Comparison of ENCODE assay signal across 33 cellular contexts in the genomic region with DNA sequence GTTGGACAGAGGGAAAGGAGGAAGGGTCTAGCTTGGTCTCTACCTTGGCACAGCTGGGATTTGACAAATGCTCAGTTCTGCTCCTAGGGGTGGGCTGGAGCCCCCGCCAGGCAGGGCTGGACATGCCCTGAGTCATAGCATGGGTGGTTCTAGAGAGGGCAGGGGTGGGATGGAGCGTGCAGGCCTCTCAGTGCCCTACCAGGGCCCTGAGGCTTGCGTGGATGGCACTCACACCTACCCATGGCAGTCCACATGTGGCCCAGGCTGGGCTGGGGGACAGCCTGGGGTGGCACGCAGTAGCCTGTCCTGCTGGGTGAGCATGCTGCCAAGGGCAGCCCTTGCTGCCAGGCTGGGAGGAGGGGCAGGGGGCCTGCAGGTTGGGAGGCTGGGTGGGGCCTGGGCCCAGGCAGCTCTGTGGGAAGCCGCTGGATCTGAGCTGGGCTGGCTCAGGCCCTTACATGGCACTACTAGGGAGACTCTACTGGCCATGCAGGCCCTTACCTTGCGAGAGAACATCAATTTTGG. TPM values are rescaled to one million over a fixed set of nuclear protein-coding genes. Genes with fewer than 3 reads are reported as not detected.
"Had no signal": no experiment of that assay in that cellular context is flagged by ENCODE, and none has a peak within 500 bp of the region (broad histone marks: within the 10 kb centered on the region; RNA-seq: fewer than 3 reads in every experiment).

No MANE protein-coding gene starts in this region.

- H3K9me3 Mint-ChIP-seq: dendritic cell treated with granulocyte-macrophage colony-stimulating factor and Interleukin-4, amounts not matched to agents 40 ng/mL and 50 ng/mL, for 4 days; endodermal cell; memory B cell; nephron progenitor cell; stimulated activated naive B cell treated with anti-CD40 and anti-IgM and Interleukin-4, amounts not matched to agents 10 μg/mL and 1 μg/mL and 100 μg/mL, for 72 hours had no signal

- H3K27ac Mint-ChIP-seq: dendritic cell treated with granulocyte-macrophage colony-stimulating factor and Interleukin-4, amounts not matched to agents 40 ng/mL and 50 ng/mL, for 4 days; endodermal cell; memory B cell; nephron progenitor cell; stimulated activated naive B cell treated with anti-CD40 and anti-IgM and Interleukin-4, amounts not matched to agents 10 μg/mL and 1 μg/mL and 100 μg/mL, for 72 hours had no signal

- H3K9me3 ChIP-seq: colonic mucosa, esophagus muscularis mucosa, gastroesophageal sphincter, heart left ventricle, neutrophil, pancreas, spleen, stomach, thyroid gland had no signal

- H3K4me1 Mint-ChIP-seq: endodermal cell; memory B cell; stimulated activated naive B cell treated with anti-CD40 and anti-IgM and Interleukin-4, amounts not matched to agents 10 μg/mL and 1 μg/mL and 100 μg/mL, for 72 hours had no signal

- H3K79me2 ChIP-seq: hepatocyte had no signal

- H3K4me3 ChIP-seq: colonic mucosa, esophagus muscularis mucosa, gastroesophageal sphincter, heart left ventricle, hepatocyte, lung, pancreas, spleen, stomach, thyroid gland had no signal

- H3K4me2 ChIP-seq: hepatocyte had no signal

- DNase-seq: colonic mucosa; effector CD8-positive, alpha-beta T cell; endodermal cell; foreskin keratinocyte; kidney; nephron progenitor cell; spleen; stimulated activated CD4-positive, alpha-beta T cell treated with anti-CD3 and anti-CD28 coated beads, Interleukin-4, amount 100 ng/mL, for 4 hours; stimulated activated naive B cell treated with anti-CD40 and anti-IgM and Interleukin-4, amounts not matched to agents 10 μg/mL and 1 μg/mL and 100 μg/mL, for 72 hours; stomach; thyroid gland; trophoblast cell had no signal

- H3K4me3 Mint-ChIP-seq: dendritic cell treated with granulocyte-macrophage colony-stimulating factor and Interleukin-4, amounts not matched to agents 40 ng/mL and 50 ng/mL, for 4 days; endodermal cell; memory B cell; nephron progenitor cell; stimulated activated naive B cell treated with anti-CD40 and anti-IgM and Interleukin-4, amounts not matched to agents 10 μg/mL and 1 μg/mL and 100 μg/mL, for 72 hours had no signal

- H2AFZ ChIP-seq: hepatocyte had no signal

- H3K27me3 Mint-ChIP-seq: dendritic cell treated with granulocyte-macrophage colony-stimulating factor and Interleukin-4, amounts not matched to agents 40 ng/mL and 50 ng/mL, for 4 days had no signal

- H3K27me3 ChIP-seq: colonic mucosa, foreskin keratinocyte, heart left ventricle, hepatocyte, neutrophil, pancreas, spleen, thyroid gland had no signal

- H3K27ac ChIP-seq: colonic mucosa, epithelial cell of prostate, esophagus muscularis mucosa, foreskin keratinocyte, gastroesophageal sphincter, heart left ventricle, hepatocyte, neutrophil, pancreas, spleen, stomach, thyroid gland had no signal

- H3K36me3 Mint-ChIP-seq: memory B cell; stimulated activated naive B cell treated with anti-CD40 and anti-IgM and Interleukin-4, amounts not matched to agents 10 μg/mL and 1 μg/mL and 100 μg/mL, for 72 hours had no signal

- H3K4me1 ChIP-seq: colonic mucosa, esophagus muscularis mucosa, foreskin keratinocyte, gastroesophageal sphincter, heart left ventricle, pancreas, spleen, stomach, thyroid gland had no signal

- H3K36me3 ChIP-seq: colonic mucosa, esophagus muscularis mucosa, gastroesophageal sphincter, heart left ventricle, pancreas, spleen, thyroid gland had no signal

- FAIRE-seq: kidney, pancreas had no signal

- ATAC-seq: foreskin keratinocyte; gastroesophageal sphincter; left lobe of liver; pancreas; sciatic nerve; stimulated activated naive B cell treated with anti-CD40 and anti-IgM and Interleukin-4, amounts not matched to agents 10 μg/mL and 1 μg/mL and 100 μg/mL, for 72 hours had no signal

RNA-seq across cellular contexts. Expression of gene DOC2B, which starts 11.3 kb away (rescaled TPM):
- total RNA-seq: fibroblast of lung, foreskin keratinocyte had no signal
- polyA plus RNA-seq: fibroblast of lung, foreskin keratinocyte had no signal

RNA-seq across cellular contexts. Expression of gene SCGB1C2, which starts 32.8 kb away (rescaled TPM):
- total RNA-seq: chondrocyte, colonic mucosa, endodermal cell, esophagus muscularis mucosa, fibroblast of lung, foreskin keratinocyte, gastroesophageal sphincter, heart left ventricle, hepatocyte, kidney, left lobe of liver, liver, lung, mononuclear cell, omental fat pad, posterior vena cava, sciatic nerve, spleen, stomach, subcutaneous adipose tissue, temporal lobe, thyroid gland, urinary bladder had no signal
- polyA plus RNA-seq: fibroblast of lung, foreskin keratinocyte, heart left ventricle, hepatocyte, liver, lung, pancreas, spleen, stomach, urinary bladder had no signal
